ENCODE assay signal across 1 cellular context in genomic region chr14:69006346-69006745, GRCh38.
TF ChIP-seq lines count a peak whose summit lies in the region.

No MANE protein-coding gene starts in this region.

TF ChIP-seq in H1, 55 proteins besides CTCF, POLR2A, EP300 and RAD21:
- TF ChIP-seq SIN3A (conservative IDR thresholded peaks at IDR 0.05 in 1 of 2, IDR thresholded peaks at IDR 0.05 in 1 of 2; ENCODE audit: low read depth in 1 of 2, low read length in 2 of 2) (no peak), RFX5 (IDR thresholded peaks at IDR 0.05; ENCODE audit: borderline replicate concordance, low read depth, low read length) (no peak), E2F6 (IDR thresholded peaks at IDR 0.05) (no peak), SAP30 (IDR thresholded peaks at IDR 0.05; ENCODE audit: insufficient read depth, insufficient replicate concordance, low read length) (no peak), PHF8 (conservative IDR thresholded peaks at IDR 0.05; ENCODE audit: low read depth, low read length) (no peak), SIX5 (IDR thresholded peaks at IDR 0.05; ENCODE audit: low read depth, low read length) (no peak), ASH2L (IDR thresholded peaks at IDR 0.05; ENCODE audit: low read length) (no peak), CTBP2 (IDR thresholded peaks at IDR 0.05; ENCODE audit: borderline replicate concordance, insufficient read depth, insufficient read length, low read length) (no peak), TEAD4 (IDR thresholded peaks at IDR 0.05; ENCODE audit: low read depth, low read length) (no peak), POU5F1 (IDR thresholded peaks at IDR 0.05; ENCODE audit: low read depth, low read length) (no peak), SP4 (IDR thresholded peaks at IDR 0.05; ENCODE audit: low read length) (no peak), KDM4A (IDR thresholded peaks at IDR 0.05; ENCODE audit: low read depth, low read length, severe bottlenecking) (no peak), YY1 (IDR thresholded peaks at IDR 0.05; ENCODE audit: low read depth, low read length) (no peak), MAX (IDR thresholded peaks at IDR 0.05) (no peak), EGR1 (IDR thresholded peaks at IDR 0.05; ENCODE audit: borderline replicate concordance, low read depth, low read length) (no peak)
